In the genomic region with DNA sequence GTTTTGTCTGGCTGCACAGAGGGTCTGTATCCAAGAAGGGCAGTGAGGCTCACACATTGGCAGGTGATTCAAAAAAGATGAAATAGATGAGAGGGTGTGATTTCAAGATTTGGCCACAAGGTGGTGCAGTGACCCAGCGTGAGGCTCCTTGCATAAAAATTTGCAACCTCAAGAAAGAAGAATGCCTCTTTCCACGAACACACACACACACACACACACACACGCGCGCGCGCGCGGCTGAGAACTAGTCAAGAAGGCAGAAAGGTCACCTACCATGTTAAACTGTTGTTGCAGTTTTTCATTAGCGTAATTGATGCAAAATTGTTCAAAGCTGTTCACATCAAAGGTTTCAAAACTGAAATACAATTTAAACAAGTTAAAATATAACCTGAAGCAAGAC, we compare ENCODE assay signal across 9 cellular contexts. TPM values are rescaled to one million over a fixed set of nuclear protein-coding genes. Genes with fewer than 3 reads are reported as not detected.
DNase-seq lines count a peak whose midpoint lies in the region; ATAC-seq, FAIRE-seq and TF ChIP-seq lines count a peak whose summit lies in the region.
"Had no signal": no experiment of that assay in that cellular context is flagged by ENCODE, and none has a peak within 500 bp of the region (broad histone marks: within the 10 kb centered on the region; RNA-seq: fewer than 3 reads in every experiment).

No MANE protein-coding gene starts in this region.

- peaks cover 50% of the 10 kb centered on the region for H3K4me1 Mint-ChIP-seq in activated T-cell treated with anti-CD3 and anti-CD28 coated beads, Interleukin-2, amount 50 U/mL, for 72 hours (ENCODE audit: low read depth)
- H3K4me1 Mint-ChIP-seq in neural progenitor cell = peaks cover 37% of the 10 kb centered on the region

- peak; percentile 73 for DNase-seq in EL
- peak; percentile 90 for DNase-seq in HT-29 (ENCODE audit: low spot score)
- peak; percentile 42 for DNase-seq in RCC 7860 (ENCODE audit: low spot score)
- peak; percentile 68 to 77 for DNase-seq in activated T-cell treated with anti-CD3 and anti-CD28 coated beads, Interleukin-2, amount 50 U/mL, for 72 hours
- peak; percentile 78 for DNase-seq in fibroblast of gingiva (ENCODE audit: low read depth)
- peak; percentile 65 for DNase-seq in neural progenitor cell (ENCODE audit: low spot score)
- peak; percentile 74 for DNase-seq in stomach

- H3K4me1 ChIP-seq in neural progenitor cell = peaks cover 27% of the 10 kb centered on the region
- peaks cover 1 to 55% (median 16%) of the 10 kb centered on the region in 4 donors for H3K4me1 ChIP-seq in stomach

- H3K27me3 ChIP-seq in neural progenitor cell (no peaks in the 10 kb centered on the region), stomach (no peaks in the 10 kb centered on the region)

- TF ChIP-seq POLR2A in stomach (IDR thresholded peaks at IDR 0.05) = no peak

- 3 to 9% (median 4%) methylated on average over 10 of the region's 10 CpGs for WGBS in stomach, 5 donors

- intact Hi-C loops in stomach (cut with DNase I; ENCODE audit: low total_unique reads) = loop anchor here (10.0 kb wide), 1 partner anchor 478 kb away; no protein-coding TSS in a partner anchor

- H3K9me3 Mint-ChIP-seq in activated T-cell treated with anti-CD3 and anti-CD28 coated beads, Interleukin-2, amount 50 U/mL, for 72 hours = no peaks in the 10 kb centered on the region
- H3K9me3 Mint-ChIP-seq in neural progenitor cell = no peaks in the 10 kb centered on the region

- H3K4me3 Mint-ChIP-seq in activated T-cell treated with anti-CD3 and anti-CD28 coated beads, Interleukin-2, amount 50 U/mL, for 72 hours = peak overlapping the region; percentile 65 to 68
- H3K4me3 Mint-ChIP-seq in neural progenitor cell = peak overlapping the region; percentile 42

- H2AFZ ChIP-seq in neural progenitor cell (replicated peaks) = no peak overlapping the region

- H3K27ac ChIP-seq in neural progenitor cell (no peak overlapping the region), stomach (peak overlapping the region in 2 of 5 donors; percentile 9 to 19)

- no peak overlapping the region for H3K4me3 ChIP-seq in neural progenitor cell
- H3K4me3 ChIP-seq in stomach = no peak overlapping the region

- H3K36me3 ChIP-seq in neural progenitor cell (no peaks in the 10 kb centered on the region), stomach (peaks cover 0 to 27% (median 12%) of the 10 kb centered on the region in 4 donors)

- H3K4me2 ChIP-seq in neural progenitor cell = no peak overlapping the region

- H3K27me3 Mint-ChIP-seq in activated T-cell treated with anti-CD3 and anti-CD28 coated beads, Interleukin-2, amount 50 U/mL, for 72 hours (ENCODE audit: low read depth) = no peaks in the 10 kb centered on the region
- peaks cover 2% of the 10 kb centered on the region for H3K27me3 Mint-ChIP-seq in neural progenitor cell (ENCODE audit: insufficient read depth, low read depth)

- peak overlapping the region; percentile 9 for H3K27ac Mint-ChIP-seq in activated T-cell treated with anti-CD3 and anti-CD28 coated beads, Interleukin-2, amount 50 U/mL, for 72 hours
- no peak overlapping the region for H3K27ac Mint-ChIP-seq in neural progenitor cell

- TF ChIP-seq EP300 in stomach (IDR thresholded peaks at IDR 0.05) = no peak

- no peak overlapping the region for H3K9ac ChIP-seq in neural progenitor cell

- peak; percentile 74 for TF ChIP-seq CTCF in neural progenitor cell (IDR thresholded peaks at IDR 0.05)
- TF ChIP-seq CTCF in stomach (IDR thresholded peaks at IDR 0.05) = peak in 6 of 7 experiments; percentile 45 to 85 (median 78)

- ATAC-seq in activated T-cell treated with anti-CD3 and anti-CD28 coated beads, Interleukin-2, amount 50 U/mL, for 72 hours (replicated peaks in 1 of 2) = peak; percentile 32 to 45
- no peak for ATAC-seq in HG03565 (IDR thresholded peaks at IDR 0.05; ENCODE audit: unreplicated experiment)

- H3F3A ChIP-seq in neural progenitor cell (ENCODE audit: low read depth) = peaks cover 24% of the 10 kb centered on the region

- H3K79me2 ChIP-seq in neural progenitor cell (ENCODE audit: low read depth) = no peaks in the 10 kb centered on the region

- H3K9me3 ChIP-seq in neural progenitor cell (ENCODE audit: low read depth) (no peaks in the 10 kb centered on the region), stomach (no peaks in the 10 kb centered on the region)

- H3K36me3 Mint-ChIP-seq in activated T-cell treated with anti-CD3 and anti-CD28 coated beads, Interleukin-2, amount 50 U/mL, for 72 hours (ENCODE audit: insufficient read depth in 2 of 2) = no peaks in the 10 kb centered on the region
- H3K36me3 Mint-ChIP-seq in neural progenitor cell = no peaks in the 10 kb centered on the region

- no peak for FAIRE-seq in RCC 7860 (lab: Jason Lieb, UNC)
- FAIRE-seq: islet of Langerhans had no signal

- H4K20me1 ChIP-seq in neural progenitor cell (ENCODE audit: low read depth) = no peaks in the 10 kb centered on the region

RNA-seq across cellular contexts. Expression of gene MYO5C, which starts 39.2 kb away (rescaled TPM):
- 15.9 and 23.4 TPM in 2 replicates for total RNA-seq in HT-29 (2014; rRNA removed; shearing (Covaris generic))
- 1 to 10 TPM in 1 of 2 donors, under 1 TPM in 1; 0.69 to 1.6 TPM for total RNA-seq in activated T-cell treated with anti-CD3 and anti-CD28 coated beads, Interleukin-2, amount 50 U/mL, for 72 hours
- total RNA-seq in neural progenitor cell (ENCODE audit: low replicate concordance) = 22.3 and 24.1 TPM in 2 replicates
- total RNA-seq in stomach = 100 to 1,000 TPM in 1 of 5 donors, 10 to 100 TPM in 4; 22.8 to 148 (median 64.3) TPM
- polyA plus RNA-seq in stomach = 1 to 10 TPM; 4.3 to 9.0 (median 5.8) TPM
